Comparison of ENCODE assay signal across 2 cellular contexts in the genomic region with DNA sequence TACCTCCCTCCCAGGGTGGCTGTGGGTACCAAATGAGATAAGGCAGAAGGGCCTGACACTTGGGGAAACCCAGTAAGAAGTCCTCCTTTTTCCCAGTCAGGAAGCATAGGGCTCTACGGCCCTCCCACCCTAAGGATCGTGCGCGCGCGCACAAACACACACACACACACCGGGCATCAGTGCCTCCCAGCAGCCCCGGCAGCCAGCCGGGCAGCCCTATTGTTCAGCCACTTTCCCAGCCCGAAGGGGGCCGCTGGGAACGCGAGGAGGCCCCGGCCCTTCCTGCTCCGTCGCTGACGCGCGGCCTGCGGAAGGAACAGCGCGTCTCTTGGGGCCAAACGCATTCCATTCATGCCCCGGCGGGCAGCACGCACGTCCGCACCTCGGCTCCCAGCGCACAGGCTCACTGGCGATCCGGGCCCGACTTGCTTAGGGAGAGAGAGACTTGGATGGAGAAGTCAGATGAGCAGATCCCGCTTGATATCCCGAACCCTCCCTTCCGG.
TF ChIP-seq lines count a peak whose summit lies in the region.

No MANE protein-coding gene starts in this region.

TF ChIP-seq in HEK293, 187 proteins besides CTCF, POLR2A, EP300 and RAD21:
- no peak for TF ChIP-seq ZNF623 (tag by site-specific recombination; IDR thresholded peaks at IDR 0.05)
- TF ChIP-seq OSR2 (tag by site-specific recombination; IDR thresholded peaks at IDR 0.05): no peak
- TF ChIP-seq ZNF488 (tag by site-specific recombination; IDR thresholded peaks at IDR 0.05): no peak
- TF ChIP-seq SETDB1 (IDR thresholded peaks at IDR 0.05; ENCODE audit: insufficient read length, low read length): no peak
- TF ChIP-seq, protein P1, sequence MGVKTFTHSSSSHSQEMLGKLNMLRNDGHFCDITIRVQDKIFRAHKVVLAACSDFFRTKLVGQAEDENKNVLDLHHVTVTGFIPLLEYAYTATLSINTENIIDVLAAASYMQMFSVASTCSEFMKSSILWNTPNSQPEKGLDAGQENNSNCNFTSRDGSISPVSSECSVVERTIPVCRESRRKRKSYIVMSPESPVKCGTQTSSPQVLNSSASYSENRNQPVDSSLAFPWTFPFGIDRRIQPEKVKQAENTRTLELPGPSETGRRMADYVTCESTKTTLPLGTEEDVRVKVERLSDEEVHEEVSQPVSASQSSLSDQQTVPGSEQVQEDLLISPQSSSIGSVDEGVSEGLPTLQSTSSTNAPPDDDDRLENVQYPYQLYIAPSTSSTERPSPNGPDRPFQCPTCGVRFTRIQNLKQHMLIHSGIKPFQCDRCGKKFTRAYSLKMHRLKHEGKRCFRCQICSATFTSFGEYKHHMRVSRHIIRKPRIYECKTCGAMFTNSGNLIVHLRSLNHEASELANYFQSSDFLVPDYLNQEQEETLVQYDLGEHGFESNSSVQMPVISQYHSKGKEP (tag by site-specific recombination; IDR thresholded peaks at IDR 0.05): no peak
- 0 out of 2 replicates have a peak, but pooled peaks have one; percentile 6 for TF ChIP-seq ZNF202 (tag by site-specific recombination; IDR thresholded peaks at IDR 0.05; ENCODE audit: borderline replicate concordance)

TF ChIP-seq in endothelial cell of umbilical vein, 7 proteins besides CTCF, POLR2A, EP300 and RAD21:
- TF ChIP-seq MYC (IDR thresholded peaks at IDR 0.05; ENCODE audit: low read depth, low read length) (no peak), GATA2 (IDR thresholded peaks at IDR 0.05; ENCODE audit: insufficient read depth, insufficient read length, low read depth, low read length) (no peak), EZH2 (IDR thresholded peaks at IDR 0.05; ENCODE audit: borderline replicate concordance, low read depth, low read length, severe bottlenecking) (no peak), POLR2AphosphoS5 (IDR thresholded peaks at IDR 0.05; ENCODE audit: insufficient read depth, low read depth, low read length) (peak; percentile 88), FOS (IDR thresholded peaks at IDR 0.05; ENCODE audit: borderline replicate concordance, insufficient read depth, low read length) (no peak), MAX (IDR thresholded peaks at IDR 0.05; ENCODE audit: insufficient read depth, insufficient read length) (peak; percentile 55)
